In the genomic region with DNA sequence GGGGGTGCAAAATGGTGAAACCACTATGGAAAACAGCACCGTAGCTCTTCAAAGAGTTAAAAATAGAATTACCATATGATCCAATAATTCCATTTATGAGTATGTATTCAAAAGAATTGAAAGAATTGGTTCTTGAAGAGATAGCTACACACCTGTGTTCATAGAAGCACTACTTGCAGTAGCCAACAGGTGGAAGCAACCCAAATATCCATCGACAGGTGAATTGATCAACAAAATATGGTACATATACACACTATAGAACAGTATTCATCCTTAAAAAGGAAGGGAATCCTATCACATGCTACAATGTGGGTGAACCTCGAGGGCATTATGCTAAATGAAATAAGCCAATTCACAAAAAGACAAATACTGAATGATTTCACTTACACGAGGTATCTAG, we compare ENCODE assay signal across 21 cellular contexts.
DNase-seq lines count a peak whose midpoint lies in the region; ATAC-seq and TF ChIP-seq lines count a peak whose summit lies in the region.
"Had no signal": no experiment of that assay in that cellular context is flagged by ENCODE, and none has a peak within 500 bp of the region (broad histone marks: within the 10 kb centered on the region; RNA-seq: fewer than 3 reads in every experiment).

No MANE protein-coding gene starts in this region.

- H3K79me2 ChIP-seq in GM23338 (replicated peaks; ENCODE audit: insufficient read depth), result no peaks in the 10 kb centered on the region
- no peaks in the 10 kb centered on the region for H3K79me2 ChIP-seq in MM.1S (ENCODE audit: low read length)
- H3K79me2 ChIP-seq in SK-N-SH (ENCODE audit: insufficient read depth), result no peaks in the 10 kb centered on the region

- H3K9me3 ChIP-seq in MM.1S (replicated peaks; ENCODE audit: insufficient read depth, low read length) (no peaks in the 10 kb centered on the region), SK-N-SH (0 out of 2 replicates have a peak, but pooled peaks cover 6% of the 10 kb centered on the region)

- CTCF ChIA-PET in SK-N-SH (lab: Yijun Ruan, JAX), result no interaction called here

- H3K4me1 Mint-ChIP-seq in GM23338, result no peaks in the 10 kb centered on the region; the same call in 2 of the 3 replicates
- H3K4me1 Mint-ChIP-seq: B cell; CD8-positive, alpha-beta memory T cell had no signal

- no peak for TF ChIP-seq RAD21 in SK-N-SH (IDR thresholded peaks at IDR 0.05; ENCODE audit: low read length)

- 70% methylated on average over 4 of the region's 4 CpGs for WGBS in SK-N-SH (ENCODE audit: low lambda C conversion rate)

- H3K4me2 ChIP-seq in GM23338, result no peak overlapping the region
- H3K4me2 ChIP-seq in MM.1S (ENCODE audit: low read depth, low read length), result no peak overlapping the region
- H3K4me2 ChIP-seq in SK-N-SH, result no peak overlapping the region

- no peaks in the 10 kb centered on the region for H4K20me1 ChIP-seq in GM23338 (replicated peaks; ENCODE audit: insufficient read depth)
- no peaks in the 10 kb centered on the region for H4K20me1 ChIP-seq in MM.1S (ENCODE audit: insufficient read depth, low read length)
- H4K20me1 ChIP-seq in SK-N-SH (ENCODE audit: insufficient read depth), result no peaks in the 10 kb centered on the region

- H3K27ac Mint-ChIP-seq in GM23338, result no peak overlapping the region
- H3K27ac Mint-ChIP-seq: B cell; CD8-positive, alpha-beta memory T cell; T-helper 1 cell treated with Interleukin-12 subunit alpha and Interleukin-12 subunit beta and Interleukin-4 antibody, amounts not matched to agents 30 μg/mL and 1 μg/mL, for 36 hours had no signal

- H3K27ac ChIP-seq in C4-2B (no peak overlapping the region), GM23338 (ENCODE audit: low read depth) (no peak overlapping the region), MM.1S (ENCODE audit: low read length) (no peak overlapping the region), SK-N-SH (ENCODE audit: low read depth in 2 of 2, low read length in 1 of 2) (no peak overlapping the region)

- TF ChIP-seq EP300 in SK-N-SH (IDR thresholded peaks at IDR 0.05; ENCODE audit: borderline replicate concordance in 1 of 2, low read depth in 1 of 2, low read length in 1 of 2), result no peak

- no peaks in the 10 kb centered on the region for H3K4me1 ChIP-seq in GM23338 (ENCODE audit: insufficient read depth)
- no peaks in the 10 kb centered on the region for H3K4me1 ChIP-seq in MM.1S (ENCODE audit: low read length)
- H3K4me1 ChIP-seq in SK-N-SH (ENCODE audit: control insufficient read depth in 1 of 2, insufficient read depth in 2 of 2, low read depth in 1 of 2, low read length in 1 of 2), result no peaks in the 10 kb centered on the region; a peak in 1 of 4 replicates

- H3K9me2 ChIP-seq in GM23338 (ENCODE audit: insufficient read depth) (no peaks in the 10 kb centered on the region), MM.1S (replicated peaks; ENCODE audit: insufficient read depth, low read length) (no peaks in the 10 kb centered on the region), SK-N-SH (no peaks in the 10 kb centered on the region)

- H3K9ac ChIP-seq in MM.1S (ENCODE audit: low read length) (no peak overlapping the region), SK-N-SH (no peak overlapping the region)

- no peaks in the 10 kb centered on the region for H3K36me3 ChIP-seq in GM23338 (ENCODE audit: insufficient read depth)
- H3K36me3 ChIP-seq in MM.1S (replicated peaks; ENCODE audit: insufficient read depth, low read length), result no peaks in the 10 kb centered on the region
- H3K36me3 ChIP-seq in SK-N-SH (replicated peaks in 1 of 2; ENCODE audit: control insufficient read depth in 1 of 2, insufficient read depth in 2 of 2, low read length in 1 of 2), result no peaks in the 10 kb centered on the region

- TF ChIP-seq CTCF in C4-2B (conservative IDR thresholded peaks at IDR 0.05) (peak; percentile 30), GM23338 (conservative IDR thresholded peaks at IDR 0.05; ENCODE audit: low read depth in 2 of 2) (peak; percentile 16 to 39; a peak in 2 of 4 replicates), MM.1S (IDR thresholded peaks at IDR 0.05; ENCODE audit: low read length) (peak; percentile 12; the same call in 1 of the 2 replicates), epithelial cell of esophagus (IDR thresholded peaks at IDR 0.05; ENCODE audit: insufficient read depth, low read depth, low read length, missing control alignments) (peak; percentile 24), SK-N-SH (IDR thresholded peaks at IDR 0.05) (no peak)

- POLR2A ChIA-PET in SK-N-SH (lab: Yijun Ruan, JAX), result no interaction called here

- H3K36me3 Mint-ChIP-seq in GM23338 (ENCODE audit: low read depth), result peaks cover 8% of the 10 kb centered on the region; the same call in 1 of the 3 replicates
- H3K36me3 Mint-ChIP-seq: CD8-positive, alpha-beta memory T cell had no signal

- no peak overlapping the region for H3K4me3 Mint-ChIP-seq in GM23338
- H3K4me3 Mint-ChIP-seq: B cell; CD14-positive monocyte; CD8-positive, alpha-beta memory T cell; T-helper 1 cell treated with Interleukin-12 subunit alpha and Interleukin-12 subunit beta and Interleukin-4 antibody, amounts not matched to agents 30 μg/mL and 1 μg/mL, for 36 hours had no signal

- peaks cover 6% of the 10 kb centered on the region; the same call in 2 of the 3 replicates for H3K9me3 Mint-ChIP-seq in GM23338
- H3K9me3 Mint-ChIP-seq: T-helper 1 cell treated with Interleukin-12 subunit alpha and Interleukin-12 subunit beta and Interleukin-4 antibody, amounts not matched to agents 30 μg/mL and 1 μg/mL, for 36 hours had no signal

- DNase-seq in GM23338 (ENCODE audit: low spot score) (no peak), MM.1S (no peak), epithelial cell of esophagus (ENCODE audit: low read depth) (no peak), NCI-H446 (lab: John Stamatoyannopoulos, UW) (no peak), SK-N-SH (no peak), 8988T (no peak)
- DNase-seq: CD8-positive, alpha-beta memory T cell; DMS153; KBM-7; NCI-H1048; NCI-H1417; NCI-H1694; NCI-H2029 treated with DMSO at 0.1 percent for 48 hours; NCI-H526 treated with DMSO at 0.1 percent for 48 hours; RPMI8226; SHP77; SW 1271 had no signal

- H2AFZ ChIP-seq in GM23338 (no peak overlapping the region), MM.1S (ENCODE audit: low read length) (no peak overlapping the region), SK-N-SH (ENCODE audit: low read depth) (no peak overlapping the region)

- H3K27me3 ChIP-seq in GM23338 (ENCODE audit: insufficient read depth), result no peaks in the 10 kb centered on the region
- no peaks in the 10 kb centered on the region for H3K27me3 ChIP-seq in MM.1S (replicated peaks; ENCODE audit: insufficient read depth, low read length)
- no peaks in the 10 kb centered on the region for H3K27me3 ChIP-seq in SK-N-SH (ENCODE audit: insufficient read depth)

- no peak overlapping the region for H3K4me3 ChIP-seq in GM23338
- H3K4me3 ChIP-seq in MM.1S (ENCODE audit: low read length), result no peak overlapping the region
- no peak overlapping the region for H3K4me3 ChIP-seq in epithelial cell of esophagus (ENCODE audit: low read length)
- no peak overlapping the region for H3K4me3 ChIP-seq in SK-N-SH (ENCODE audit: low read depth in 2 of 2, low read length in 1 of 2)

- H3K27me3 Mint-ChIP-seq in GM23338 (ENCODE audit: insufficient read depth, low read depth, poor library complexity), result peaks cover 2% of the 10 kb centered on the region
- H3K27me3 Mint-ChIP-seq: B cell; CD8-positive, alpha-beta memory T cell had no signal

- ATAC-seq in GM23338, result no peak

- H3F3A ChIP-seq in GM23338 (replicated peaks; ENCODE audit: low read depth), result no peaks in the 10 kb centered on the region
- no peaks in the 10 kb centered on the region for H3F3A ChIP-seq in MM.1S (ENCODE audit: insufficient read depth, low read length)
- no peaks in the 10 kb centered on the region for H3F3A ChIP-seq in SK-N-SH (replicated peaks; ENCODE audit: insufficient read depth)

TF ChIP-seq in GM23338, 12 proteins besides CTCF, POLR2A, EP300 and RAD21 (continues in another document):
- TF ChIP-seq JUNB (IDR thresholded peaks at IDR 0.05; ENCODE audit: unreplicated experiment) (no peak), EZH2 (IDR thresholded peaks at IDR 0.05; ENCODE audit: low read depth, unreplicated experiment) (no peak), CREB1 (CRISPR knock-in tag; IDR thresholded peaks at IDR 0.05; ENCODE audit: low read depth) (no peak), POLR2AphosphoS5 (IDR thresholded peaks at IDR 0.05; ENCODE audit: low read depth) (no peak)
- TF ChIP-seq, protein P1, sequence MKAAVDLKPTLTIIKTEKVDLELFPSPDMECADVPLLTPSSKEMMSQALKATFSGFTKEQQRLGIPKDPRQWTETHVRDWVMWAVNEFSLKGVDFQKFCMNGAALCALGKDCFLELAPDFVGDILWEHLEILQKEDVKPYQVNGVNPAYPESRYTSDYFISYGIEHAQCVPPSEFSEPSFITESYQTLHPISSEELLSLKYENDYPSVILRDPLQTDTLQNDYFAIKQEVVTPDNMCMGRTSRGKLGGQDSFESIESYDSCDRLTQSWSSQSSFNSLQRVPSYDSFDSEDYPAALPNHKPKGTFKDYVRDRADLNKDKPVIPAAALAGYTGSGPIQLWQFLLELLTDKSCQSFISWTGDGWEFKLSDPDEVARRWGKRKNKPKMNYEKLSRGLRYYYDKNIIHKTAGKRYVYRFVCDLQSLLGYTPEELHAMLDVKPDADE (IDR thresholded peaks at IDR 0.05), result no peak

TF ChIP-seq in SK-N-SH, 30 proteins besides CTCF, POLR2A, EP300 and RAD21:
- TF ChIP-seq RCOR1 (IDR thresholded peaks at IDR 0.05; ENCODE audit: low read length), result no peak
- TF ChIP-seq POLR2AphosphoS5 (IDR thresholded peaks at IDR 0.05; ENCODE audit: low read depth, low read length), result no peak
- TF ChIP-seq ELF1 (IDR thresholded peaks at IDR 0.05), result no peak
- TF ChIP-seq JUND (IDR thresholded peaks at IDR 0.05), result no peak
- TF ChIP-seq, protein P2, sequence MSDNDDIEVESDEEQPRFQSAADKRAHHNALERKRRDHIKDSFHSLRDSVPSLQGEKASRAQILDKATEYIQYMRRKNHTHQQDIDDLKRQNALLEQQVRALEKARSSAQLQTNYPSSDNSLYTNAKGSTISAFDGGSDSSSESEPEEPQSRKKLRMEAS (IDR thresholded peaks at IDR 0.05; ENCODE audit: low read depth), result no peak
- TF ChIP-seq TCF12 (IDR thresholded peaks at IDR 0.05), result no peak
- no peak for TF ChIP-seq MXI1 (IDR thresholded peaks at IDR 0.05; ENCODE audit: low read depth, low read length)
- TF ChIP-seq USF2 (IDR thresholded peaks at IDR 0.05; ENCODE audit: borderline replicate concordance, low read depth, low read length), result no peak
